Comparison of ENCODE assay signal across 6 cellular contexts in the genomic region with DNA sequence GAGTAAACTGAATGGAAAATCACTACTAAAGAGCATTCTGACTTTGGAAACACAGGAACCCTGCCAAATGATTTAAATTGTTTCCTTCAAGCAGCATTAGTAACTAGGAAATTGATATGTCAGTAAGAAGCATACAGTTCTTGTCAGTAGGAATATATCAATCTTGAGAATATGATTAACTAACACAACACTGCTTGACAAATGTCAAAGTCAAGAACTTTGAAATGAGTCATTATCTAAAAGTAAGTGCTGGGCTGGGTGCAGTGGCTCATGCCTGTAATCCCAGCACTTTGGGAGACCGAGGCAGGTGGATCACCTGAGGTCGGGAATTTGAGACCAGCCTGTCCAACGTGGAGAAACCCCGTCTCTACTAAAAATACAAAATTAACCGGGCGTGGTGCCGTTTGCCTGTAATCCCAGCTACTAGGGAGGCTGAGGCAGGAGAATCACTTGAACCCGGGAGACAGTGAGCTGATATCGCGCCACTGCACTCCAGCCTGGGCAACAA. TPM values are rescaled to one million over a fixed set of nuclear protein-coding genes. Genes with fewer than 3 reads are reported as not detected.
"Had no signal": no experiment of that assay in that cellular context is flagged by ENCODE, and none has a peak within 500 bp of the region (broad histone marks: within the 10 kb centered on the region; RNA-seq: fewer than 3 reads in every experiment).

No MANE protein-coding gene starts in this region.

RNA-seq across cellular contexts. Expression of a gene that starts 7.0 kb away (rescaled TPM):
- total RNA-seq: activated naive CD4-positive, alpha-beta T cell treated with anti-CD3 and anti-CD28 coated beads for 36 hours; activated naive CD4-positive, alpha-beta T cell treated with anti-CD3 and anti-CD28 coated beads, Interleukin-2, amount 50 U/mL, for 72 hours; activated T-cell treated with anti-CD3 and anti-CD28 coated beads, Interleukin-2, amount 50 U/mL, for 4 hours; activated T-helper 1 cell treated with anti-CD3 and anti-CD28 coated beads, Interleukin-12 subunit alpha, Interleukin-12 subunit beta, Interleukin-2, Interleukin-4 antibody, amounts not matched to agents 30 ng/mL and 10 ng/mL and 1 ng/mL, durations not matched to agents 14 hours and 24 hours and 36 hours; activated T-helper 17 cell treated with anti-CD3 and anti-CD28 coated beads, Interleukin-2, amount 50 U/mL, for 72 hours; astrocyte had no signal
